Comparison of ENCODE assay signal across 16 cellular contexts in the genomic region with DNA sequence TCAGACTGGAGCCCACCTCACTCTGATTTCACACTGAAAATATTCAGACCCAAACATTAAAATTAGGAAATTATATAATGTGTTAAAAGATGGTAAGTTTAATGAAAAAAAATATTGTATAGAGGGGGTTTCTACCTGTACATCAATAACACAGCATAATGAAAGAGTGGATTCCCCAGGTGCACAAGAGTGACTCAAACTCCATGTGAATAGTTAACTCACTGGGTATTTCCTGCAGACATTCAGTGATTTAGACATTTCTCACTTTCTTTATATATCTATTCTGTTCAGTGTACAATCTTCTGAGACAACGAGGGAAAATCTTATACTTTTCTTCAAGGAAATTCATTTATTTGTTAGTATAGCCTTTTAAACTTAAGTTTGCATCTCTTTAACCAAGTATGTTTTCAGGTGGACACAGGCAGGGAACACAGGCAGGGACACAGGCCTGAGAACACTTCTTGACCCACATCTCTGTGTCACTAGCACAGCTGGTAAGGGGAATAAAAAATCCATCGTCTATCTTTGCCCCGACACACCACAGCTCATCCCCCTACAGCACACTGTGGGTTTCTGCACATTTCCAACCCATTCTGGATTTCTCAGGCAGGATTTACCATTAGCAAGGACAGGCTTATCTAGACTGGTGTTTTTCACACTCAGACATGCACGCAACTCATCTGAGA.
A peak's percentile ranks its signal among the peaks of the same experiment; 100 is the strongest.
DNase-seq lines count a peak whose midpoint lies in the region; ATAC-seq and TF ChIP-seq lines count a peak whose summit lies in the region.
"Had no signal": no experiment of that assay in that cellular context is flagged by ENCODE, and none has a peak within 500 bp of the region (broad histone marks: within the 10 kb centered on the region; RNA-seq: fewer than 3 reads in every experiment).

No MANE protein-coding gene starts in this region.

- intact Hi-C loops in upper lobe of right lung (cut with DNase I) = no loop called here

- no peaks in the 10 kb centered on the region for H3K36me3 Mint-ChIP-seq in activated naive CD4-positive, alpha-beta T cell treated with anti-CD3 and anti-CD28 coated beads, Interleukin-2, amount 10 ng/mL, durations not matched to agents 7 days and 5 days

- H3K9me3 ChIP-seq in upper lobe of right lung = no peaks in the 10 kb centered on the region

- no peaks in the 10 kb centered on the region for H3K4me1 ChIP-seq in upper lobe of right lung

- no peaks in the 10 kb centered on the region for H3K27me3 Mint-ChIP-seq in activated naive CD4-positive, alpha-beta T cell treated with anti-CD3 and anti-CD28 coated beads, Interleukin-2, amount 10 ng/mL, durations not matched to agents 7 days and 5 days

- H3K9me3 Mint-ChIP-seq in activated naive CD4-positive, alpha-beta T cell treated with anti-CD3 and anti-CD28 coated beads, Interleukin-2, amount 10 ng/mL, durations not matched to agents 7 days and 5 days = no peaks in the 10 kb centered on the region

- H3K36me3 ChIP-seq in upper lobe of right lung = no peaks in the 10 kb centered on the region

- no peak overlapping the region for H3K4me3 ChIP-seq in GM12865 (ENCODE audit: low read depth, low read length)
- H3K4me3 ChIP-seq in upper lobe of right lung = no peak overlapping the region

- peak; percentile 25 for DNase-seq in GM12865 (ENCODE audit: low read depth)
- DNase-seq in activated naive CD4-positive, alpha-beta T cell treated with anti-CD3 and anti-CD28 coated beads, Interleukin-2, amount 10 ng/mL, durations not matched to agents 7 days and 5 days = no peak
- no peak for DNase-seq in upper lobe of right lung
- DNase-seq in NCI-H2029 (lab: John Stamatoyannopoulos, UW) = no peak
- no peak for DNase-seq in hypothalamus (lab: John Stamatoyannopoulos, UW)
- DNase-seq: activated CD8-positive, alpha-beta memory T cell treated with anti-CD3 and anti-CD28 coated beads, Interleukin-2, amount 50 U/mL, for 4 hours; aorta; effector CD8-positive, alpha-beta T cell; glutamatergic neuron; NCI-H187; OCI-M1; stimulated activated CD4-positive, alpha-beta T cell treated with anti-CD3 and anti-CD28 coated beads, Interleukin-1b, Interleukin-23, amount 100 ng/mL, for 48 hours had no signal

- TF ChIP-seq CTCF in GM12865 (IDR thresholded peaks at IDR 0.05; ENCODE audit: insufficient read depth, low read depth, low read length, missing control alignments) = no peak
- no peak for TF ChIP-seq CTCF in upper lobe of right lung (IDR thresholded peaks at IDR 0.05)

- CTCF ChIA-PET in activated naive CD4-positive, alpha-beta T cell treated with anti-CD3 and anti-CD28 coated beads, Interleukin-2, amount 10 ng/mL, durations not matched to agents 7 days and 5 days (lab: Charles Lee) = no interaction called here

- ATAC-seq in GM19328 (IDR thresholded peaks at IDR 0.05; ENCODE audit: unreplicated experiment) (peak; percentile 41), HG02610 (IDR thresholded peaks at IDR 0.05; ENCODE audit: unreplicated experiment) (peak; percentile 83), HG03342 (IDR thresholded peaks at IDR 0.05; ENCODE audit: unreplicated experiment) (peak; percentile 70), upper lobe of right lung (no peak)
- ATAC-seq: HepG2 had no signal

- H3K27ac Mint-ChIP-seq in activated naive CD4-positive, alpha-beta T cell treated with anti-CD3 and anti-CD28 coated beads, Interleukin-2, amount 10 ng/mL, durations not matched to agents 7 days and 5 days = no peak overlapping the region

- H3K27me3 ChIP-seq in upper lobe of right lung = no peaks in the 10 kb centered on the region

- no peak overlapping the region for H3K27ac ChIP-seq in upper lobe of right lung

- no peaks in the 10 kb centered on the region for H3K4me1 Mint-ChIP-seq in activated naive CD4-positive, alpha-beta T cell treated with anti-CD3 and anti-CD28 coated beads, Interleukin-2, amount 10 ng/mL, durations not matched to agents 7 days and 5 days

- no peak overlapping the region for H3K4me3 Mint-ChIP-seq in activated naive CD4-positive, alpha-beta T cell treated with anti-CD3 and anti-CD28 coated beads, Interleukin-2, amount 10 ng/mL, durations not matched to agents 7 days and 5 days
